13 cellular contexts compared by ENCODE assay signal in the genomic region with DNA sequence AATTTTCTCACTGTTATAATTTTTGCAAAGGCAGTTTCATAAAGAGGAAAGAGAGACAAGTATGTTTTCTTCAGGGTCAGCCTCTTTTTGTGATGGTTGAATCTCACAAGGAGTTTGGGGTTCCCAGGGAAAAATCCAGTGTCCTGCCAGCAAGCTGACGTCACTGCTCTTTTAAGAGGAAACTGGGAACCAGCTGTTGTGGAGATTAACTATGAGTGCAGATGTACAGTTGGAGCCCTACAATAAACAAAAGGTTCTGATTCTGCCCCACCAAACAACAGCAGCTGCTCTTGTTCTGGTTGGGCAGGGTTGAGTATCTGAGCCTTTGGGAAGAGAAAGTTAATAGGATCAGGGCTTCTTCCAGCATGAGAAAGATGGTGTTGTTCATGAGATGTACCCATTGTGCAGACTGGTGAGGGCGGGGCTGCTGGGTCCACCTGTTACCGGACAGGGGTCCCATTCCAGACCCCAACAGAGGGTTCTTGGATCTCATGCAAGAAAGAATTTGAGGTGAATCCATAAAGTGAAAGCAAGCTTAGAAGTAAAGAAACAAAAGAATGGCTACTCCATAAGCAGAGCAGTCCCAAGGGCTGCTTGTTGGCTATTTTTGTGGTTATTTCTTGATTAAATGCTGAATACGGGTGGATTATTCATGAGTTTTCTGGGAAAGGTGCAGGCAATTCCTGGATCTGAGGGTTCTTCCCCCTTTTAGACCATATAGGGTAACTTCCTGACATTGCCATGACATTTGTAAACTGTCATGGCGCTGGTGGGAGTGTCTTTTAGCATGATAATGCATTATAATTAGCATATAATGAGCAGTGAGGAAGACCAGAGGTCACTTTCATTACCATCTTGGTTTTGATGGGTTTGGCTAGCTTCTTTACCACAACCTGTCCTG. TPM values are rescaled to one million over a fixed set of nuclear protein-coding genes. Genes with fewer than 3 reads are reported as not detected.
DNase-seq lines count a peak whose midpoint lies in the region; ATAC-seq and TF ChIP-seq lines count a peak whose summit lies in the region.
"Had no signal": no experiment of that assay in that cellular context is flagged by ENCODE, and none has a peak within 500 bp of the region (broad histone marks: within the 10 kb centered on the region; RNA-seq: fewer than 3 reads in every experiment).

No MANE protein-coding gene starts in this region.

- intact Hi-C loops in Right ventricle myocardium superior (cut with DNase I), result no loop called here

- DNase-seq in EL (peak; percentile 17), Peyer's patch (peak in 2 of 3 donors; percentile 14 to 55), Right ventricle myocardium superior (peak; percentile 75), pons (ENCODE audit: low spot score) (peak; percentile 64), HPDE6-E6E7 (ENCODE audit: extremely low spot score) (no peak), ureter (ENCODE audit: low spot score) (no peak)
- DNase-seq: activated B cell treated with CpG ODN at 0.5 μM for 24 hours, NCI-H69 had no signal

- H3K9me3 ChIP-seq in Peyer's patch, result no peaks in the 10 kb centered on the region

- no peaks in the 10 kb centered on the region for H3K36me3 ChIP-seq in Peyer's patch

- ATAC-seq in Right ventricle myocardium superior (ENCODE audit: poor library complexity) (peak; percentile 73), GM19328 (IDR thresholded peaks at IDR 0.05; ENCODE audit: unreplicated experiment) (no peak), esophagus mucosa (no peak)

- TF ChIP-seq POLR2A in Peyer's patch (IDR thresholded peaks at IDR 0.05), result no peak

- H3K4me3 ChIP-seq in Peyer's patch, result no peak overlapping the region

- H3K4me1 ChIP-seq in Peyer's patch, result peaks cover 0 to 7% (median 0%) of the 10 kb centered on the region in 4 donors

- peak overlapping the region in 2 of 4 donors; percentile 13 to 52 for H3K27ac ChIP-seq in Peyer's patch
- H3K27ac ChIP-seq: C4-2B had no signal

- no peaks in the 10 kb centered on the region for H3K27me3 ChIP-seq in Peyer's patch

- no peak for TF ChIP-seq CTCF in Peyer's patch (IDR thresholded peaks at IDR 0.05)

RNA-seq across cellular contexts. Expression of gene PRF1, which starts 12.5 kb away (rescaled TPM):
- total RNA-seq in Peyer's patch (10 to 100 TPM in 1 of 4 donors, 1 to 10 TPM in 3; 4.6 to 12.4 (median 6.3) TPM), Right ventricle myocardium superior (2.2 TPM), ureter (4.1 TPM), esophagus mucosa (0.28 TPM)
- total RNA-seq: bronchial epithelial cell, SK-MEL-5 had no signal

Comparison
In these comparisons a context has a peak if more than half of its experiments do, and no peak if none do; other contexts are left out.
1. DNase-seq: peak in EL (single experiment), Peyer's patch (2 of 3), Right ventricle myocardium superior (single experiment) and pons (single experiment); none in HPDE6-E6E7 (single experiment) and ureter (single experiment).